In genomic region chr5:9661316-9662015, GRCh38 we compare ENCODE assay signal across 20 cellular contexts. TPM values are rescaled to one million over a fixed set of nuclear protein-coding genes. Genes with fewer than 3 reads are reported as not detected.
"Had no signal": no experiment of that assay in that cellular context is flagged by ENCODE, and none has a peak within 500 bp of the region (broad histone marks: within the 10 kb centered on the region; RNA-seq: fewer than 3 reads in every experiment).

No MANE protein-coding gene starts in this region.

- H3K4me3 Mint-ChIP-seq: activated CD4-positive, alpha-beta memory T cell treated with anti-CD3 and anti-CD28 coated beads for 36 hours; activated naive CD8-positive, alpha-beta T cell treated with anti-CD3 and anti-CD28 coated beads for 36 hours; activated T-cell treated with anti-CD3 and anti-CD28 coated beads, Interleukin-2, amount 50 U/mL, for 72 hours; neural crest cell; stimulated activated naive CD8-positive, alpha-beta T cell treated with anti-CD3 and anti-CD28 coated beads, Interleukin-15, Interleukin-2, amounts not matched to agents 100 ng/mL and 50 ng/mL, for 24 hours had no signal

- H3K4me1 Mint-ChIP-seq: activated naive CD8-positive, alpha-beta T cell treated with anti-CD3 and anti-CD28 coated beads for 36 hours; neural crest cell had no signal

- DNase-seq: activated CD4-positive, alpha-beta memory T cell treated with anti-CD3 and anti-CD28 coated beads for 36 hours; activated gamma-delta T cell treated with Interleukin-2 at 50 U/mL for 16 hours; activated naive CD8-positive, alpha-beta T cell treated with anti-CD3 and anti-CD28 coated beads for 36 hours; activated T-cell treated with anti-CD3 and anti-CD28 coated beads, Interleukin-2, amount 50 U/mL, for 72 hours; aorta; hippocampal formation; ovary; sigmoid colon; stimulated activated CD4-positive, alpha-beta T cell treated with anti-CD3 and anti-CD28 coated beads, Interleukin-4, amount 100 ng/mL, for 1 hour; stimulated activated CD8-positive, alpha-beta memory T cell treated with anti-CD3 and anti-CD28 coated beads, Interleukin-4, amount 100 ng/mL, for 48 hours; T1000; uterus had no signal

- H3K9me3 Mint-ChIP-seq: activated CD4-positive, alpha-beta memory T cell treated with anti-CD3 and anti-CD28 coated beads for 36 hours; neural crest cell; stimulated activated naive CD8-positive, alpha-beta T cell treated with anti-CD3 and anti-CD28 coated beads, Interleukin-15, Interleukin-2, amounts not matched to agents 100 ng/mL and 50 ng/mL, for 24 hours had no signal

- H3K27ac ChIP-seq: esophagus muscularis mucosa, ovary, sigmoid colon, uterus had no signal

- ATAC-seq: activated T-cell treated with anti-CD3 and anti-CD28 coated beads, Interleukin-2, amount 50 U/mL, for 72 hours had no signal

- H3K36me3 ChIP-seq: esophagus muscularis mucosa, ovary, sigmoid colon, uterus had no signal

- H3K36me3 Mint-ChIP-seq: activated CD4-positive, alpha-beta memory T cell treated with anti-CD3 and anti-CD28 coated beads for 36 hours; activated naive CD8-positive, alpha-beta T cell treated with anti-CD3 and anti-CD28 coated beads for 36 hours had no signal

- H3K27me3 ChIP-seq: esophagus muscularis mucosa, ovary, sigmoid colon, uterus had no signal

- H3K4me1 ChIP-seq: esophagus muscularis mucosa, sigmoid colon, uterus had no signal

- H3K27ac Mint-ChIP-seq: activated CD4-positive, alpha-beta memory T cell treated with anti-CD3 and anti-CD28 coated beads for 36 hours; activated naive CD8-positive, alpha-beta T cell treated with anti-CD3 and anti-CD28 coated beads for 36 hours; activated T-cell treated with anti-CD3 and anti-CD28 coated beads, Interleukin-2, amount 50 U/mL, for 72 hours; stimulated activated naive CD8-positive, alpha-beta T cell treated with anti-CD3 and anti-CD28 coated beads, Interleukin-15, Interleukin-2, amounts not matched to agents 100 ng/mL and 50 ng/mL, for 24 hours had no signal

- H3K9me3 ChIP-seq: esophagus muscularis mucosa, ovary, sigmoid colon, uterus had no signal

- H3K27me3 Mint-ChIP-seq: activated naive CD8-positive, alpha-beta T cell treated with anti-CD3 and anti-CD28 coated beads for 36 hours; stimulated activated naive CD8-positive, alpha-beta T cell treated with anti-CD3 and anti-CD28 coated beads, Interleukin-15, Interleukin-2, amounts not matched to agents 100 ng/mL and 50 ng/mL, for 24 hours had no signal

- H3K4me3 ChIP-seq: esophagus muscularis mucosa, ovary, sigmoid colon, uterus had no signal

RNA-seq across cellular contexts. Expression of gene TAS2R1, which starts 31.3 kb away (rescaled TPM):
- total RNA-seq: activated CD4-positive, alpha-beta memory T cell treated with anti-CD3 and anti-CD28 coated beads for 36 hours; activated naive CD8-positive, alpha-beta T cell treated with anti-CD3 and anti-CD28 coated beads for 36 hours; activated T-cell treated with anti-CD3 and anti-CD28 coated beads, Interleukin-2, amount 50 U/mL, for 72 hours; aorta; bronchial epithelial cell; esophagus muscularis mucosa; kidney epithelial cell; liver; myocyte; neural crest cell; ovary; sigmoid colon; temporal lobe; uterus had no signal
- polyA plus RNA-seq: aorta, liver, ovary, sigmoid colon had no signal
